In the genomic region with DNA sequence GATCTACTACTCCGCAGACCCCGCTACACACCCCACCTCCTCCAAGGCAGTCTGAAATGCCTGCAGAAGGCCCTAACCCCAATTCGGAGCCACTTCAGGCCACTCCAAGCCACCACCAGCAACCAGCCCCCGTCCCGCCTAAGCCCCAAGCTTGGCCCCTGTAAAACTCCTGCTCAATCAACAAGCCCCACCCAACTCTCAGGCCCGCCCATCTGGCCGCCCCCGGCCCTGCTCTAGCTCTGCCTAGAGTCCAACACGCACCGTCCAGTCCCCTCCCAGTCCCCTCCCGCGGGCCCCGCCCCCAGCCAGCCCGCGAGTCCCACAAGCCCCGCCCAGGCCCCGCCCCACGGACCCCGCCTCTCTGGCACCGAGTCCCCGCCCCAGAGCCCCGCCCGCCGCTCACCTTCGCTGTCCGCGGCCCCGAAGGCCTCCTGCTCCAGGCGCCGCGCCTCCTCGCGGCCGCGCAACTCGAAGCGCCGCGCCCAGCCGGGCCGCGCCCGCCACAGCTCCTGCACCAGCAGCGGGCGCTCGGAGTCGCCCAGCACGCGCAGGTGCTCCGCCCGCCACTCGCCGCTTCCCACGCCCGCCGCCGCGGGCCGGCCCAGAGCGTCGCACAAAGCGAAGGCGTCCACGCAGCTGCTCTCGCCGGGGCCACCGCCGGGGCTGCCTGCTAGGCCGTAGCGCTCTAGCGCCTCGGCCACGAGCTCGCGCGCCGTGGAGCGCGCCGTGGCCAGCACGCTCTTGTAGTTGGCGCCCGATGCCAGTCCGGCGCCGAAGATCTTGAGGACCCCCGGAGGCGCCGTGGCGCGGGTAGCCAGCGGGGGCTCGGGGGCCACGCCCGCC, we compare ENCODE assay signal across 9 cellular contexts. TPM values are rescaled to one million over a fixed set of nuclear protein-coding genes. Genes with fewer than 3 reads are reported as not detected.
DNase-seq lines count a peak whose midpoint lies in the region; ATAC-seq and TF ChIP-seq lines count a peak whose summit lies in the region.
"Had no signal": no experiment of that assay in that cellular context is flagged by ENCODE, and none has a peak within 500 bp of the region (broad histone marks: within the 10 kb centered on the region; RNA-seq: fewer than 3 reads in every experiment).

No MANE protein-coding gene starts in this region.

- TF ChIP-seq POLR2A in NB4 (IDR thresholded peaks at IDR 0.05; ENCODE audit: extremely low read depth, insufficient read length), result peak; percentile 25
- TF ChIP-seq POLR2A in ovary (IDR thresholded peaks at IDR 0.05), result peak; percentile 19

- no peaks in the 10 kb centered on the region for H3K36me3 Mint-ChIP-seq in activated naive CD8-positive, alpha-beta T cell

- H3K9me3 ChIP-seq in ovary, result no peaks in the 10 kb centered on the region
- H3K9me3 ChIP-seq in thoracic aorta, result no peaks in the 10 kb centered on the region

- H3K4me1 Mint-ChIP-seq in activated naive CD8-positive, alpha-beta T cell (ENCODE audit: low read depth), result peaks cover 16% of the 10 kb centered on the region

- peak; percentile 94 for ATAC-seq in Right ventricle myocardium inferior
- no peak for ATAC-seq in thoracic aorta (ENCODE audit: insufficient number of reproducible peaks, low FRiP score, low read depth)

- no peak overlapping the region for H3K27ac Mint-ChIP-seq in activated naive CD8-positive, alpha-beta T cell

- peak overlapping the region; percentile 35 to 36 for H3K27ac ChIP-seq in ovary
- no peak overlapping the region for H3K27ac ChIP-seq in thoracic aorta

- TF ChIP-seq EP300 in ovary (IDR thresholded peaks at IDR 0.05), result no peak

- peak; percentile 83 for DNase-seq in DMS153 (lab: John Stamatoyannopoulos, UW)
- peak; percentile 51 for DNase-seq in GOT3 (lab: John Stamatoyannopoulos, UW)
- peak; percentile 99 for DNase-seq in NB4 (ENCODE audit: low read depth)
- peak; percentile 53 for DNase-seq in SKM-1 treated with dmso at 0.1 percent for 144 hours (lab: John Stamatoyannopoulos, UW; ENCODE audit: unreplicated experiment)
- DNase-seq in Right ventricle myocardium inferior (ENCODE audit: missing footprints), result peak; percentile 95
- peak; percentile 93 to 96 (median 94) for DNase-seq in ovary
- peak; percentile 44 for DNase-seq in thoracic aorta (ENCODE audit: low spot score)

- no peaks in the 10 kb centered on the region for H3K9me3 Mint-ChIP-seq in activated naive CD8-positive, alpha-beta T cell (ENCODE audit: low read depth)

- peak overlapping the region; percentile 70 for H3K4me3 Mint-ChIP-seq in activated naive CD8-positive, alpha-beta T cell

- H3K4me3 ChIP-seq in NB4 (ENCODE audit: low read depth, low read length) (peak overlapping the region; percentile 14), ovary (peak overlapping the region; percentile 44), thoracic aorta (peak overlapping the region; percentile 79)

- intact Hi-C loops in Right ventricle myocardium inferior (cut with DNase I), result loop anchor here (1.0 kb wide), 1 partner anchor 24 kb away; no protein-coding TSS in a partner anchor
- intact Hi-C loops in ovary (cut with DNase I), result loop anchor here in 3 of 4 donors (2.0 to 5.0 kb wide), 3 partner anchors 61 to 91 kb away; a partner anchor contains a TSS

- TF ChIP-seq CTCF in NB4 (IDR thresholded peaks at IDR 0.05; ENCODE audit: low read depth, low read length) (peak; percentile 45), ovary (IDR thresholded peaks at IDR 0.05) (peak; percentile 13 to 74 (median 66)), thoracic aorta (IDR thresholded peaks at IDR 0.05) (no peak)

- H3K4me1 ChIP-seq in ovary (ENCODE audit: insufficient read depth) (no peaks in the 10 kb centered on the region), thoracic aorta (ENCODE audit: control insufficient read depth in 1 of 2, low read depth in 2 of 2) (peaks cover 5 to 17% of the 10 kb centered on the region in 2 donors)

- 1 to 2% (median 1%) methylated on average over 46 to 93 of the region's 95 CpGs for WGBS in ovary, 3 donors

- H3K36me3 ChIP-seq in ovary (no peaks in the 10 kb centered on the region), thoracic aorta (no peaks in the 10 kb centered on the region)

- H3K27me3 Mint-ChIP-seq in activated naive CD8-positive, alpha-beta T cell, result no peaks in the 10 kb centered on the region

- H3K27me3 ChIP-seq in ovary, result no peaks in the 10 kb centered on the region
- H3K27me3 ChIP-seq in thoracic aorta (replicated peaks; ENCODE audit: insufficient read depth), result no peaks in the 10 kb centered on the region

RNA-seq across cellular contexts. Expression of a gene that starts 1.6 kb away (rescaled TPM):
- 15.3 TPM for total RNA-seq in Right ventricle myocardium inferior
- total RNA-seq in ovary, result 10 to 100 TPM in 5 of 7 donors, 1 to 10 TPM in 2; 4.9 to 25.9 (median 14.2) TPM
- polyA plus RNA-seq in ovary, result 10 to 100 TPM in 1 of 2 donors, 1 to 10 TPM in 1; 4.1 to 18.4 TPM
- total RNA-seq in thoracic aorta, result 10 to 100 TPM; 11.6 to 12.3 TPM

RNA-seq across cellular contexts. Expression of a gene that starts 7.9 kb away (rescaled TPM):
- total RNA-seq in Right ventricle myocardium inferior (0.49 TPM), ovary (under 1 TPM in 2 of 7 donors, not detected in 5; 0.11 to 0.67 TPM), thoracic aorta (not detected)
- polyA plus RNA-seq in ovary, result under 1 TPM; 0.08 to 0.13 TPM

RNA-seq across cellular contexts. Expression of a gene that starts 13.7 kb away (rescaled TPM):
- total RNA-seq in Right ventricle myocardium inferior (2.1 TPM), ovary (1 to 10 TPM in 3 of 7 donors, under 1 TPM in 4; 0.48 to 4.0 (median 0.87) TPM), thoracic aorta (under 1 TPM; 0.27 to 0.99 TPM)
- 1 to 10 TPM; 1.3 to 1.4 TPM for polyA plus RNA-seq in ovary

RNA-seq across cellular contexts. Expression of a gene that starts 16.5 kb away (rescaled TPM):
- total RNA-seq in Right ventricle myocardium inferior, result not detected
- not detected for total RNA-seq in ovary
- polyA plus RNA-seq in ovary, result not detected
- total RNA-seq in thoracic aorta, result not detected
- total RNA-seq: subcutaneous adipose tissue had no signal

RNA-seq across cellular contexts. Expression of a gene that starts 19.3 kb away (rescaled TPM):
- 4.2 TPM for total RNA-seq in Right ventricle myocardium inferior
- 10 to 100 TPM in 5 of 7 donors, 1 to 10 TPM in 2; 1.3 to 17.1 (median 11.2) TPM for total RNA-seq in ovary
- 1 to 10 TPM; 3.7 to 5.7 TPM for polyA plus RNA-seq in ovary
- not detected for total RNA-seq in thoracic aorta

Comparison
In these comparisons a context has a peak if more than half of its experiments do, and no peak if none do; other contexts are left out.
1. DNase-seq: peak in every context shown above with its lines; median percentile 99 in NB4; 95 in Right ventricle myocardium inferior; 94 in ovary; 83 in DMS153; 53 in SKM-1 treated with dmso at 0.1 percent for 144 hours; 51 in GOT3; 44 in thoracic aorta.
2. H3K4me3 ChIP-seq: peak in every context shown above with its lines; median percentile 79 in thoracic aorta; 44 in ovary; 14 in NB4.
3. H3K27ac ChIP-seq: peak in ovary (2 of 2); none in thoracic aorta (0 of 2).